1 cellular context compared by ENCODE assay signal in the genomic region with DNA sequence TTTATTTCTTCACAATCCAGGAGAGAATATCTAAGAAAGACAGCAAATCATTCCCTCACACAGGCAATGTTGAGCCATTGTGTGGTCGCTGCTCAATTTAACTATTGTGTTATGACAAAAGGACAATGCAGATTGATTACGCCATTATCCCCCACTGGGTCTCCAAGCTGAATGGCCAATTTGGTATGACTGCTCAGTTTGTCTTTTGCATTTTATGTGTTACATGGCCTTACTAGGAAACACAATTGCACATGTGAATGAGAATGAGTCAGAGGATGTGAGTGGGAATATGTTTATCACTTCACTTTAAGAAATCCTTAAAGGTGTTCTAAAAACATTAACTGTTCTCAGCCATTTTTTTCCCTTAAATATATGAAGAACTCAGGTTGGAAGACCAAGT.
TF ChIP-seq lines count a peak whose summit lies in the region.

No MANE protein-coding gene starts in this region.

TF ChIP-seq in WTC11, 78 proteins besides CTCF, POLR2A, EP300 and RAD21 (continued from another document):
- TF ChIP-seq, protein P1, sequence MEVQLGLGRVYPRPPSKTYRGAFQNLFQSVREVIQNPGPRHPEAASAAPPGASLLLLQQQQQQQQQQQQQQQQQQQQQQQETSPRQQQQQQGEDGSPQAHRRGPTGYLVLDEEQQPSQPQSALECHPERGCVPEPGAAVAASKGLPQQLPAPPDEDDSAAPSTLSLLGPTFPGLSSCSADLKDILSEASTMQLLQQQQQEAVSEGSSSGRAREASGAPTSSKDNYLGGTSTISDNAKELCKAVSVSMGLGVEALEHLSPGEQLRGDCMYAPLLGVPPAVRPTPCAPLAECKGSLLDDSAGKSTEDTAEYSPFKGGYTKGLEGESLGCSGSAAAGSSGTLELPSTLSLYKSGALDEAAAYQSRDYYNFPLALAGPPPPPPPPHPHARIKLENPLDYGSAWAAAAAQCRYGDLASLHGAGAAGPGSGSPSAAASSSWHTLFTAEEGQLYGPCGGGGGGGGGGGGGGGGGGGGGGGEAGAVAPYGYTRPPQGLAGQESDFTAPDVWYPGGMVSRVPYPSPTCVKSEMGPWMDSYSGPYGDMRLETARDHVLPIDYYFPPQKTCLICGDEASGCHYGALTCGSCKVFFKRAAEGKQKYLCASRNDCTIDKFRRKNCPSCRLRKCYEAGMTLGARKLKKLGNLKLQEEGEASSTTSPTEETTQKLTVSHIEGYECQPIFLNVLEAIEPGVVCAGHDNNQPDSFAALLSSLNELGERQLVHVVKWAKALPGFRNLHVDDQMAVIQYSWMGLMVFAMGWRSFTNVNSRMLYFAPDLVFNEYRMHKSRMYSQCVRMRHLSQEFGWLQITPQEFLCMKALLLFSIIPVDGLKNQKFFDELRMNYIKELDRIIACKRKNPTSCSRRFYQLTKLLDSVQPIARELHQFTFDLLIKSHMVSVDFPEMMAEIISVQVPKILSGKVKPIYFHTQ (CRISPR knock-in tag; IDR thresholded peaks at IDR 0.05), result no peak
- no peak for TF ChIP-seq TEAD4 (CRISPR knock-in tag; IDR thresholded peaks at IDR 0.05)
- TF ChIP-seq, protein P2, sequence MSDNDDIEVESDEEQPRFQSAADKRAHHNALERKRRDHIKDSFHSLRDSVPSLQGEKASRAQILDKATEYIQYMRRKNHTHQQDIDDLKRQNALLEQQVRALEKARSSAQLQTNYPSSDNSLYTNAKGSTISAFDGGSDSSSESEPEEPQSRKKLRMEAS (CRISPR knock-in tag; IDR thresholded peaks at IDR 0.05), result no peak
- TF ChIP-seq ZNF317 (CRISPR knock-in tag; IDR thresholded peaks at IDR 0.05; ENCODE audit: borderline replicate concordance, low read depth), result no peak
- TF ChIP-seq NR3C1 (CRISPR knock-in tag; conservative IDR thresholded peaks at IDR 0.05; ENCODE audit: low read depth), result no peak
- TF ChIP-seq, protein P3, sequence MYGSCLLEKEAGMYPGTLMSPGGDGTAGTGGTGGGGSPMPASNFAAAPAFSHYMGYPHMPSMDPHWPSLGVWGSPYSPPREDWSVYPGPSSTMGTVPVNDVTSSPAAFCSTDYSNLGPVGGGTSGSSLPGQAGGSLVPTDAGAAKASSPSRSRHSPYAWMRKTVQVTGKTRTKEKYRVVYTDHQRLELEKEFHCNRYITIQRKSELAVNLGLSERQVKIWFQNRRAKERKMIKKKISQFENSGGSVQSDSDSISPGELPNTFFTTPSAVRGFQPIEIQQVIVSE (CRISPR knock-in tag; IDR thresholded peaks at IDR 0.05; ENCODE audit: borderline replicate concordance), result no peak
- no peak for TF ChIP-seq ZNF138 (CRISPR knock-in tag; conservative IDR thresholded peaks at IDR 0.05)
- TF ChIP-seq, protein P4, sequence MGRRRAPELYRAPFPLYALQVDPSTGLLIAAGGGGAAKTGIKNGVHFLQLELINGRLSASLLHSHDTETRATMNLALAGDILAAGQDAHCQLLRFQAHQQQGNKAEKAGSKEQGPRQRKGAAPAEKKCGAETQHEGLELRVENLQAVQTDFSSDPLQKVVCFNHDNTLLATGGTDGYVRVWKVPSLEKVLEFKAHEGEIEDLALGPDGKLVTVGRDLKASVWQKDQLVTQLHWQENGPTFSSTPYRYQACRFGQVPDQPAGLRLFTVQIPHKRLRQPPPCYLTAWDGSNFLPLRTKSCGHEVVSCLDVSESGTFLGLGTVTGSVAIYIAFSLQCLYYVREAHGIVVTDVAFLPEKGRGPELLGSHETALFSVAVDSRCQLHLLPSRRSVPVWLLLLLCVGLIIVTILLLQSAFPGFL (CRISPR knock-in tag; IDR thresholded peaks at IDR 0.05; ENCODE audit: borderline replicate concordance), result no peak
- TF ChIP-seq, protein P5, sequence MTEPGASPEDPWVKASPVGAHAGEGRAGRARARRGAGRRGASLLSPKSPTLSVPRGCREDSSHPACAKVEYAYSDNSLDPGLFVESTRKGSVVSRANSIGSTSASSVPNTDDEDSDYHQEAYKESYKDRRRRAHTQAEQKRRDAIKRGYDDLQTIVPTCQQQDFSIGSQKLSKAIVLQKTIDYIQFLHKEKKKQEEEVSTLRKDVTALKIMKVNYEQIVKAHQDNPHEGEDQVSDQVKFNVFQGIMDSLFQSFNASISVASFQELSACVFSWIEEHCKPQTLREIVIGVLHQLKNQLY (CRISPR knock-in tag; IDR thresholded peaks at IDR 0.05), result no peak
- TF ChIP-seq, protein P6, sequence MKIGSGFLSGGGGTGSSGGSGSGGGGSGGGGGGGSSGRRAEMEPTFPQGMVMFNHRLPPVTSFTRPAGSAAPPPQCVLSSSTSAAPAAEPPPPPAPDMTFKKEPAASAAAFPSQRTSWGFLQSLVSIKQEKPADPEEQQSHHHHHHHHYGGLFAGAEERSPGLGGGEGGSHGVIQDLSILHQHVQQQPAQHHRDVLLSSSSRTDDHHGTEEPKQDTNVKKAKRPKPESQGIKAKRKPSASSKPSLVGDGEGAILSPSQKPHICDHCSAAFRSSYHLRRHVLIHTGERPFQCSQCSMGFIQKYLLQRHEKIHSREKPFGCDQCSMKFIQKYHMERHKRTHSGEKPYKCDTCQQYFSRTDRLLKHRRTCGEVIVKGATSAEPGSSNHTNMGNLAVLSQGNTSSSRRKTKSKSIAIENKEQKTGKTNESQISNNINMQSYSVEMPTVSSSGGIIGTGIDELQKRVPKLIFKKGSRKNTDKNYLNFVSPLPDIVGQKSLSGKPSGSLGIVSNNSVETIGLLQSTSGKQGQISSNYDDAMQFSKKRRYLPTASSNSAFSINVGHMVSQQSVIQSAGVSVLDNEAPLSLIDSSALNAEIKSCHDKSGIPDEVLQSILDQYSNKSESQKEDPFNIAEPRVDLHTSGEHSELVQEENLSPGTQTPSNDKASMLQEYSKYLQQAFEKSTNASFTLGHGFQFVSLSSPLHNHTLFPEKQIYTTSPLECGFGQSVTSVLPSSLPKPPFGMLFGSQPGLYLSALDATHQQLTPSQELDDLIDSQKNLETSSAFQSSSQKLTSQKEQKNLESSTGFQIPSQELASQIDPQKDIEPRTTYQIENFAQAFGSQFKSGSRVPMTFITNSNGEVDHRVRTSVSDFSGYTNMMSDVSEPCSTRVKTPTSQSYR (CRISPR knock-in tag; IDR thresholded peaks at IDR 0.05), result no peak
